27 cellular contexts compared by ENCODE assay signal in the genomic region with DNA sequence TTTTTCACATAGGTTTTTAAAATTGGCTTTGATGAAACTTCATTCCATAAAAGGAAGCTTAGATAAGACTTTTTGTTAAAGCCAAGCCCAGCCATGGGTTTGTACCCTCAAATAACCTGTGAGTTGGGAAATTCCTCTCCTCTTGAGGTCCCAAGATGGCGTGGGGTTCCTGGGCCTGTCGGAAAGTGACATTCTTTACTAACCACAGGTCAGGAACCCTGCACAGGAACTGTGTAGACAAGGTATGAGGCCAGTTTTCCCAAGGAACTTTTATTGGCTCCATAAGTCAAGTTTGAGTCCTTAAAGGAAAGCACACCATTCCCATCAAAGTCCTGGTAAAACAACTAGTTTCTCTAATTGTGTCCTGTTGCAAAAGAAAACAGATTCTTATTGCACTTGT.
"Had no signal": no experiment of that assay in that cellular context is flagged by ENCODE, and none has a peak within 500 bp of the region (broad histone marks: within the 10 kb centered on the region; RNA-seq: fewer than 3 reads in every experiment).

No MANE protein-coding gene starts in this region.

- H3K27me3 ChIP-seq: ascending aorta, brain microvascular endothelial cell, cardiac muscle cell, SJSA1 had no signal

- H3K9me3 ChIP-seq: SJSA1 had no signal

- H3K36me3 ChIP-seq: ascending aorta, brain microvascular endothelial cell, cardiac muscle cell had no signal

- H3K27me3 Mint-ChIP-seq: activated CD8-positive, alpha-beta memory T cell treated with anti-CD3 and anti-CD28 coated beads, Interleukin-2, amount 10 ng/mL, durations not matched to agents 7 days and 5 days; activated naive CD8-positive, alpha-beta T cell treated with anti-CD3 and anti-CD28 coated beads, Interleukin-2, amount 50 U/mL, for 24 hours; activated T-cell treated with anti-CD3 and anti-CD28 coated beads, Interleukin-2, amount 50 U/mL, for 24 hours had no signal

- H3K4me3 Mint-ChIP-seq: activated CD8-positive, alpha-beta memory T cell treated with anti-CD3 and anti-CD28 coated beads, Interleukin-2, amount 10 ng/mL, durations not matched to agents 7 days and 5 days; activated naive CD8-positive, alpha-beta T cell treated with anti-CD3 and anti-CD28 coated beads, Interleukin-2, amount 50 U/mL, for 24 hours; activated T-cell treated with anti-CD3 and anti-CD28 coated beads, Interleukin-2, amount 50 U/mL, for 24 hours had no signal

- H3K4me3 ChIP-seq: ascending aorta, cardiac muscle cell, SJSA1 had no signal

- ATAC-seq: activated CD4-positive, CD25-positive, alpha-beta regulatory T cell treated with anti-CD3 and anti-CD28 coated beads, Interleukin-2, amount 50 U/mL, for 24 hours; activated CD8-positive, alpha-beta memory T cell treated with anti-CD3 and anti-CD28 coated beads, Interleukin-2, amount 10 ng/mL, durations not matched to agents 7 days and 5 days; activated naive CD4-positive, alpha-beta T cell treated with anti-CD3 and anti-CD28 coated beads, Interleukin-2, amount 50 U/mL, for 72 hours; activated naive CD8-positive, alpha-beta T cell treated with anti-CD3 and anti-CD28 coated beads, Interleukin-2, amount 50 U/mL, for 24 hours; PC-3; SK-N-SH treated with all-trans-retinoic acid at 6 μM for 48 hours had no signal

- H3K4me1 ChIP-seq: SJSA1 had no signal

- H3K27ac ChIP-seq: ascending aorta, brain microvascular endothelial cell, cardiac muscle cell, SJSA1 had no signal

- DNase-seq: activated CD4-positive, alpha-beta T cell treated with anti-CD3 and anti-CD28 coated beads for 4 hours; activated CD4-positive, alpha-beta T cell treated with anti-CD3 and anti-CD28 coated beads, Interleukin-2, amount 50 U/mL, for 48 hours; activated CD8-positive, alpha-beta memory T cell treated with anti-CD3 and anti-CD28 coated beads, Interleukin-2, amount 10 ng/mL, durations not matched to agents 7 days and 5 days; activated effector memory CD4-positive, alpha-beta T cell treated with anti-CD3 and anti-CD28 coated beads, Interleukin-2, amount 50 U/mL, for 16 hours; activated naive CD4-positive, alpha-beta T cell treated with Interleukin-2 at 50 U/mL for 16 hours; activated naive CD8-positive, alpha-beta T cell treated with anti-CD3 and anti-CD28 coated beads, Interleukin-2, amount 50 U/mL, for 24 hours; activated T-cell treated with anti-CD3 and anti-CD28 coated beads, Interleukin-2, amount 50 U/mL, for 24 hours; amniotic stem cell; brain microvascular endothelial cell; IMR-90; Kasumi-1; KBM-7; NCI-H1048; NCI-H146; NCI-H1930; NCI-H2107; NCI-H2171 treated with DMSO at 0.1 percent for 48 hours; NCI-H510A treated with DMSO at 0.1 percent for 48 hours; PC-3; SHP77; SW 1271 had no signal

- H3K27ac Mint-ChIP-seq: activated CD8-positive, alpha-beta memory T cell treated with anti-CD3 and anti-CD28 coated beads, Interleukin-2, amount 10 ng/mL, durations not matched to agents 7 days and 5 days; activated naive CD8-positive, alpha-beta T cell treated with anti-CD3 and anti-CD28 coated beads, Interleukin-2, amount 50 U/mL, for 24 hours; activated T-cell treated with anti-CD3 and anti-CD28 coated beads, Interleukin-2, amount 50 U/mL, for 24 hours had no signal
